In genomic region chr3:16462679-16463078, GRCh38 we compare ENCODE assay signal across 18 cellular contexts. TPM values are rescaled to one million over a fixed set of nuclear protein-coding genes. Genes with fewer than 3 reads are reported as not detected.
DNase-seq lines count a peak whose midpoint lies in the region; ATAC-seq and TF ChIP-seq lines count a peak whose summit lies in the region.
"Had no signal": no experiment of that assay in that cellular context is flagged by ENCODE, and none has a peak within 500 bp of the region (broad histone marks: within the 10 kb centered on the region; RNA-seq: fewer than 3 reads in every experiment).

No MANE protein-coding gene starts in this region.

- peak overlapping the region in 5 of 7 donors; percentile 6 to 63 (median 20) for H3K4me3 Mint-ChIP-seq in CD8-positive, alpha-beta memory T cell
- no peak overlapping the region for H3K4me3 Mint-ChIP-seq in activated CD4-positive, alpha-beta memory T cell treated with anti-CD3 and anti-CD28 coated beads for 36 hours
- no peak overlapping the region for H3K4me3 Mint-ChIP-seq in endothelial cell (ENCODE audit: unreplicated experiment)

- H3K27ac ChIP-seq in BLaER1 (no peak overlapping the region), WERI-Rb-1 (no peak overlapping the region)
- no peak overlapping the region for H3K27ac ChIP-seq in CD8-positive, alpha-beta memory T cell (ENCODE audit: low read depth, low read length)
- H3K27ac ChIP-seq: lower lobe of right lung, parathyroid adenoma, testis had no signal

- peaks cover 11 to 33% (median 20%) of the 10 kb centered on the region in 3 donors for H3K36me3 Mint-ChIP-seq in CD8-positive, alpha-beta memory T cell
- H3K36me3 Mint-ChIP-seq in activated CD4-positive, alpha-beta memory T cell treated with anti-CD3 and anti-CD28 coated beads for 36 hours, result peaks cover 19% of the 10 kb centered on the region
- H3K36me3 Mint-ChIP-seq in endothelial cell (ENCODE audit: low read depth, unreplicated experiment), result peaks cover 16% of the 10 kb centered on the region

- H3K4me1 ChIP-seq in BLaER1, result peaks cover 25% of the 10 kb centered on the region
- peaks cover 31% of the 10 kb centered on the region for H3K4me1 ChIP-seq in CD8-positive, alpha-beta memory T cell (ENCODE audit: insufficient read depth, low read length)
- H3K4me1 ChIP-seq: parathyroid adenoma had no signal

- no peak for ATAC-seq in HG02571 (IDR thresholded peaks at IDR 0.05; ENCODE audit: unreplicated experiment)
- ATAC-seq: lower lobe of right lung had no signal

- TF ChIP-seq CTCF in endothelial cell (IDR thresholded peaks at IDR 0.05; ENCODE audit: unreplicated experiment) (no peak), WERI-Rb-1 (IDR thresholded peaks at IDR 0.05; ENCODE audit: low read depth, low read length) (no peak)

- H3K36me3 ChIP-seq in BLaER1 (peaks cover 63% of the 10 kb centered on the region), WERI-Rb-1 (no peaks in the 10 kb centered on the region)
- H3K36me3 ChIP-seq in CD8-positive, alpha-beta memory T cell (ENCODE audit: insufficient read depth, low read length), result no peaks in the 10 kb centered on the region
- H3K36me3 ChIP-seq: lower lobe of right lung had no signal

- H3K9me3 ChIP-seq in BLaER1 (peaks cover 12% of the 10 kb centered on the region; the same call in 1 of the 2 replicates), WERI-Rb-1 (ENCODE audit: severe bottlenecking) (no peaks in the 10 kb centered on the region)
- no peaks in the 10 kb centered on the region for H3K9me3 ChIP-seq in CD8-positive, alpha-beta memory T cell (ENCODE audit: low read length)
- H3K9me3 ChIP-seq: lower lobe of right lung, testis had no signal

- intact Hi-C loops in activated CD4-positive, alpha-beta memory T cell treated with anti-CD3 and anti-CD28 coated beads for 36 hours (cut with micrococcal nuclease), result loop anchor here (5.0 kb wide), 1 partner anchor 175 kb away; no protein-coding TSS in a partner anchor

- H3K27me3 ChIP-seq in BLaER1 (no peaks in the 10 kb centered on the region), WERI-Rb-1 (ENCODE audit: insufficient read depth, low read depth, severe bottlenecking) (no peaks in the 10 kb centered on the region)
- no peaks in the 10 kb centered on the region for H3K27me3 ChIP-seq in CD8-positive, alpha-beta memory T cell (ENCODE audit: insufficient read depth, low read length, poor library complexity, severe bottlenecking)
- H3K27me3 ChIP-seq: dorsolateral prefrontal cortex, testis had no signal

- no peaks in the 10 kb centered on the region for H3K27me3 Mint-ChIP-seq in CD8-positive, alpha-beta memory T cell
- H3K27me3 Mint-ChIP-seq in activated CD4-positive, alpha-beta memory T cell treated with anti-CD3 and anti-CD28 coated beads for 36 hours, result no peaks in the 10 kb centered on the region
- peaks cover 6% of the 10 kb centered on the region for H3K27me3 Mint-ChIP-seq in endothelial cell (ENCODE audit: unreplicated experiment)

- POLR2A ChIA-PET in CD8-positive, alpha-beta memory T cell (lab: Charles Lee), result interaction anchor here (0.9 kb wide), 1 partner anchor 50 kb away, joined by 4 read pairs; no protein-coding TSS in a partner anchor
- POLR2A ChIA-PET in activated CD4-positive, alpha-beta memory T cell treated with anti-CD3 and anti-CD28 coated beads for 36 hours (lab: Charles Lee), result interaction anchor here (1.0 to 1.2 kb wide), 2 partner anchors 14 to 49 kb away, joined by 4 read pairs; no protein-coding TSS in a partner anchor

- peak overlapping the region; percentile 17 for H3K4me2 ChIP-seq in BLaER1

- H3K4me1 Mint-ChIP-seq in CD8-positive, alpha-beta memory T cell, result peaks cover 43 to 73% (median 69%) of the 10 kb centered on the region in 3 donors
- peaks cover 48% of the 10 kb centered on the region for H3K4me1 Mint-ChIP-seq in activated CD4-positive, alpha-beta memory T cell treated with anti-CD3 and anti-CD28 coated beads for 36 hours (ENCODE audit: low read depth)
- peaks cover 24% of the 10 kb centered on the region for H3K4me1 Mint-ChIP-seq in endothelial cell (ENCODE audit: unreplicated experiment)

- H3K4me3 ChIP-seq in BLaER1 (no peak overlapping the region), WERI-Rb-1 (ENCODE audit: low read depth, low read length) (no peak overlapping the region)
- no peak overlapping the region for H3K4me3 ChIP-seq in CD8-positive, alpha-beta memory T cell (ENCODE audit: low read length)
- H3K4me3 ChIP-seq: dorsolateral prefrontal cortex, lower lobe of right lung, testis had no signal

- H3K27ac Mint-ChIP-seq in CD8-positive, alpha-beta memory T cell, result peak overlapping the region; percentile 4 to 92 (median 63)
- H3K27ac Mint-ChIP-seq in activated CD4-positive, alpha-beta memory T cell treated with anti-CD3 and anti-CD28 coated beads for 36 hours, result peak overlapping the region; percentile 64
- peak overlapping the region; percentile 11 for H3K27ac Mint-ChIP-seq in endothelial cell (ENCODE audit: unreplicated experiment)

- no peak overlapping the region for H3K9ac ChIP-seq in BLaER1
- H3K9ac ChIP-seq: parathyroid adenoma had no signal

- CTCF ChIA-PET in CD8-positive, alpha-beta memory T cell (lab: Charles Lee), result interaction anchor here (1.1 to 1.5 kb wide), 2 partner anchors 21 to 49 kb away, joined by 3 read pairs; no protein-coding TSS in a partner anchor
- CTCF ChIA-PET in activated CD4-positive, alpha-beta memory T cell treated with anti-CD3 and anti-CD28 coated beads for 36 hours (lab: Charles Lee), result no interaction called here

- H3K9me3 Mint-ChIP-seq in CD8-positive, alpha-beta memory T cell, result no peaks in the 10 kb centered on the region
- no peaks in the 10 kb centered on the region for H3K9me3 Mint-ChIP-seq in activated CD4-positive, alpha-beta memory T cell treated with anti-CD3 and anti-CD28 coated beads for 36 hours
- no peaks in the 10 kb centered on the region for H3K9me3 Mint-ChIP-seq in endothelial cell (ENCODE audit: unreplicated experiment)

- peaks cover 53% of the 10 kb centered on the region for H4K20me1 ChIP-seq in BLaER1

- DNase-seq in CD8-positive, alpha-beta memory T cell, result peak in 3 of 5 donors; percentile 32 to 53 (median 34)
- peak; percentile 33 for DNase-seq in activated CD4-positive, alpha-beta memory T cell treated with anti-CD3 and anti-CD28 coated beads for 36 hours
- DNase-seq in endothelial cell (ENCODE audit: low spot score) (no peak), NCI-H2227 treated with DMSO at 0.1 percent for 48 hours (lab: John Stamatoyannopoulos, UW) (no peak), WERI-Rb-1 (no peak), DMS79 (lab: John Stamatoyannopoulos, UW) (no peak)
- DNase-seq: DMS 273 treated with DMSO at 0.1 percent for 48 hours; dorsolateral prefrontal cortex; glutamatergic neuron; Kasumi-1; lower lobe of right lung; NCI-H1105 treated with DMSO at 0.1 percent for 48 hours; NCI-H2171 treated with DMSO at 0.1 percent for 48 hours; stimulated activated CD4-positive, alpha-beta T cell treated with anti-CD3 and anti-CD28 coated beads, Interleukin-2, amount 100 ng/mL, for 48 hours; testis had no signal

RNA-seq across cellular contexts. Expression of gene RFTN1, which starts 50.8 kb away (rescaled TPM):
- total RNA-seq in CD8-positive, alpha-beta memory T cell, result 100 to 1,000 TPM; 125 to 126 TPM
- polyA plus RNA-seq in CD8-positive, alpha-beta memory T cell, result 87.4 TPM
- total RNA-seq in activated CD4-positive, alpha-beta memory T cell treated with anti-CD3 and anti-CD28 coated beads for 36 hours, result 100 to 1,000 TPM; 104 to 106 TPM
- 41.8 TPM for total RNA-seq in endothelial cell (ENCODE audit: unreplicated experiment)

Comparison
In these comparisons a context has a peak if more than half of its experiments do, and no peak if none do; other contexts are left out.
1. DNase-seq: peak in CD8-positive, alpha-beta memory T cell (3 of 5) and activated CD4-positive, alpha-beta memory T cell treated with anti-CD3 and anti-CD28 coated beads for 36 hours (single experiment); none in endothelial cell (single experiment), NCI-H2227 treated with DMSO at 0.1 percent for 48 hours (single experiment), WERI-Rb-1 (single experiment) and DMS79 (single experiment).
2. H3K27ac Mint-ChIP-seq: peak in every context shown above with its lines; median percentile 64 in activated CD4-positive, alpha-beta memory T cell treated with anti-CD3 and anti-CD28 coated beads for 36 hours; 63 in CD8-positive, alpha-beta memory T cell; 11 in endothelial cell.
3. H3K4me3 Mint-ChIP-seq: peak in CD8-positive, alpha-beta memory T cell (5 of 7); none in activated CD4-positive, alpha-beta memory T cell treated with anti-CD3 and anti-CD28 coated beads for 36 hours (single experiment) and endothelial cell (single experiment).